ENCODE assay signal across 8 cellular contexts in the genomic region with DNA sequence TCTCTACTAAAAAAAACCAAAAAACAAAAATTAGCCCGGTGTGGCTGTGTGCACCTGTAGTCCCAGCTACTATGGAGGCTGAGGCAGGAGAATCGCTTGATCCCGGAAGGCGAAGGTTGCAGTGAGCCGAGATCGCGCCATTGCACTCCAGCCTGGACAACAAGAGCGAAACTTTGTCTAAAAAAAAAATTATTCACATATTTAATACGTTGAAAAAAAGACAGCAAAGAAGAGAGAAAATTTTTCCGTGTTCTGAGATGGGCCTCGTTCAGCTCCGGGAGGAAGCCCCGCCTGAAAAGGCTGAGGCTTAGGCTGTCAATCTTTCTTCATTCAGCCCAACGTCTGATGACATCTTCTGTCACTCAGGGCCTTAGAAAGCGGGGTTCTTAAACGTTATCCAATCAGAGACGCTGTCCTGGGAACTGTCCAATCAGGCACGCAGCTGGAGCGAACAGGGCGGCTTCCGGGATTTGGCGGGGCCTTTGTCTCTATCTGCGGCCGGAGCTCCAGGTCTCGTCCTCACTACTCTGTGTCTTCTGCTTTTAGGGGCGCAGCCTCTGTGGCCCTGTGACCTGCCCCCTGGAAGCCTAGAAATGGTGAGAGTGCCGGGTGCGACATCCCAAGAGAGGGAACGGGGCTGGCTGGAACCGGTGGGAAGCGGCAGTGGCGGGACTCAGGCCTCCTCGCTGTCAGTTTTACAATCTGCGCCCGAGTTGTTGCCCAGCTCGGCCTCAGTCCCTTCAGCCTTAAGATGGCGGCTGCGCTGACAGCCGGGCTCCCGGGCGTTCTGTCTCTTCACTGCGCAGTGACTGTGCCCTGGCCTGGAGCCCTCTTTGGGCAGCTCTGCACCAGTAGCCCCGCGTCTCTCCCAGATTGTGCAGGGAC. TPM values are rescaled to one million over a fixed set of nuclear protein-coding genes. Genes with fewer than 3 reads are reported as not detected.
DNase-seq lines count a peak whose midpoint lies in the region; ATAC-seq and TF ChIP-seq lines count a peak whose summit lies in the region.

A gene (plus strand): TSS at position 485 of the 885 bp plus-strand sequence. CDS start 109 bp downstream, at position 594.

- no peaks in the 10 kb centered on the region for H3K27me3 ChIP-seq in lower lobe of right lung (ENCODE audit: low read depth)

- H3K4me1 ChIP-seq in lower lobe of right lung, result peaks cover 8% of the 10 kb centered on the region

- peak; percentile 98 for ATAC-seq in GM18517 (IDR thresholded peaks at IDR 0.05; ENCODE audit: unreplicated experiment)
- ATAC-seq in HG03025 (IDR thresholded peaks at IDR 0.05; ENCODE audit: low FRiP score, unreplicated experiment), result peak; percentile 81
- ATAC-seq in lower lobe of right lung, result peak; percentile 95

- H3K9me3 ChIP-seq in lower lobe of right lung, result no peaks in the 10 kb centered on the region

- peak within 1 kb of the TSS; percentile 77 for H3K4me3 ChIP-seq in lower lobe of right lung

- intact Hi-C loops in lower lobe of right lung (cut with DNase I), result no loop called here

- TF ChIP-seq CTCF in lower lobe of right lung (IDR thresholded peaks at IDR 0.05), result no peak

- DNase-seq in 8988T (peak; percentile 53), NCI-H2227 treated with DMSO at 0.1 percent for 48 hours (lab: John Stamatoyannopoulos, UW) (peak; percentile 83), dermis microvascular lymphatic vessel endothelial cell (ENCODE audit: low read depth in 2 of 2) (peak; percentile 94 to 97), lower lobe of right lung (peak; percentile 88)
- DNase-seq in activated CD4-positive, alpha-beta T cell treated with anti-CD3 and anti-CD28 coated beads, Interleukin-2, amount 50 U/mL, for 4 hours, result peak; percentile 76 to 77
- peak; percentile 70 to 83 (median 79) for DNase-seq in stimulated activated CD4-positive, alpha-beta T cell treated with anti-CD3 and anti-CD28 coated beads, TNF-alpha, amount 100 ng/mL, for 24 hours (ENCODE audit: low read depth in 3 of 3)

- H3K27ac ChIP-seq in lower lobe of right lung, result peak within 1 kb of the TSS; percentile 73

- H3K36me3 ChIP-seq in lower lobe of right lung, result no peaks in the 10 kb centered on the region

RNA-seq across cellular contexts. Expression of the gene that starts here (rescaled TPM):
- total RNA-seq in dermis microvascular lymphatic vessel endothelial cell, result 3.5 and 4.6 TPM in 2 replicates
- 3.2 TPM for total RNA-seq in lower lobe of right lung

Comparison
In these comparisons a context has a peak if more than half of its experiments do, and no peak if none do; other contexts are left out.
1. Peak in every context shown above with its lines: DNase-seq, ATAC-seq, H3K4me3 ChIP-seq and H3K27ac ChIP-seq.